In the genomic region with DNA sequence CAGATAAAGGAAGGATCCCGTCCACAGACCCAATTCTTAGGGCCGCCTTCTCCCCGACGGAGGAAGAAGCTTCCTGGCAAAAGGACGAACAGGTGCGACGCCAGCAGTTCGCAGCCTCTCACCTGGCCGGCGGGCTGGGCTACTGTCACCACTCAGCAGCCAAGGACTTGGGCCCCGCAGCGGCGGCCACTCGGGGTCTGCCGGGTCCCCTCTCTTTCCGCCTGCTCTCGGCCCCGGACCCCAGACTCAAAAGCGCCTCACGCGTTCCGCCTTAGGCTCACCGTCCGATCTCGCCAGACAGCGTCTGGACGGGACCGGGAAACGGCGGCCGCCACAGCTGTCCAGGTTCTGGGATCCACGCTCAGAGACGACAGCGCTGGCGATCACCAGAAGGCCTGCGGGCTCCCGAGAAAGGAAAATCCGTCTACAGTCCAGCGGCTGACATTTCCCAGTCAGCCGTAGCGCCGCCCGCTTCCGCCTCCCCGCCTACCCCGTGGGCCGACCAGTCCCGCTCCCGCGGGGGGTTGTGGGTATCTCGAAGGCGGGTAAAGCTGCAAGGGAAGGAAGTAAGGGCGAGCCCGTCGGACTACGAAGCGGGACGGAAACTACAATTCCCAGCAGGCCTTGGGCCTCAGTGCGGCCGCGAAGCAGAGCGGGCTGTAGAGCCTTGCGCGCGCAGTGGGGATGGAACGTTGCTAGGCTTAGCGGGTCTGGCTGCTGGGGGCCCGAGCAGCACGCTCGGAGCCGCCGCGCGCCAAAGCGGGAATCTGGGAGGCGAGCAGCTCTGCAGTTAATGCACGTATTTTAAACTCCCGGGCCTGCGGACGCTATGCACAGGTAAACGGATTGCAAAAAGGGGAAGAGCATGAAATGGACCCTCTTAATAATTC, we compare ENCODE assay signal across 1 cellular context.
A peak's percentile ranks its signal among the peaks of the same experiment; 100 is the strongest.
TF ChIP-seq lines count a peak whose summit lies in the region.

LMBRD2 (minus strand) TSS at position 454 of the 890 bp plus-strand sequence. CDS start 8,538 bp downstream, outside the sequence.
SKP2 (plus strand) TSS at position 678 of the 890 bp plus-strand sequence; CDS start at position 830, 152 bp downstream.

TF ChIP-seq in K562, 482 proteins besides CTCF, POLR2A, EP300 and RAD21 (continued from another document and continues in another):
- TF ChIP-seq TFE3 (CRISPR knock-in tag; IDR thresholded peaks at IDR 0.05), result no peak
- TF ChIP-seq TAF9B (IDR thresholded peaks at IDR 0.05; ENCODE audit: partially characterized antibody), result peak; percentile 31
- TF ChIP-seq, protein P1, sequence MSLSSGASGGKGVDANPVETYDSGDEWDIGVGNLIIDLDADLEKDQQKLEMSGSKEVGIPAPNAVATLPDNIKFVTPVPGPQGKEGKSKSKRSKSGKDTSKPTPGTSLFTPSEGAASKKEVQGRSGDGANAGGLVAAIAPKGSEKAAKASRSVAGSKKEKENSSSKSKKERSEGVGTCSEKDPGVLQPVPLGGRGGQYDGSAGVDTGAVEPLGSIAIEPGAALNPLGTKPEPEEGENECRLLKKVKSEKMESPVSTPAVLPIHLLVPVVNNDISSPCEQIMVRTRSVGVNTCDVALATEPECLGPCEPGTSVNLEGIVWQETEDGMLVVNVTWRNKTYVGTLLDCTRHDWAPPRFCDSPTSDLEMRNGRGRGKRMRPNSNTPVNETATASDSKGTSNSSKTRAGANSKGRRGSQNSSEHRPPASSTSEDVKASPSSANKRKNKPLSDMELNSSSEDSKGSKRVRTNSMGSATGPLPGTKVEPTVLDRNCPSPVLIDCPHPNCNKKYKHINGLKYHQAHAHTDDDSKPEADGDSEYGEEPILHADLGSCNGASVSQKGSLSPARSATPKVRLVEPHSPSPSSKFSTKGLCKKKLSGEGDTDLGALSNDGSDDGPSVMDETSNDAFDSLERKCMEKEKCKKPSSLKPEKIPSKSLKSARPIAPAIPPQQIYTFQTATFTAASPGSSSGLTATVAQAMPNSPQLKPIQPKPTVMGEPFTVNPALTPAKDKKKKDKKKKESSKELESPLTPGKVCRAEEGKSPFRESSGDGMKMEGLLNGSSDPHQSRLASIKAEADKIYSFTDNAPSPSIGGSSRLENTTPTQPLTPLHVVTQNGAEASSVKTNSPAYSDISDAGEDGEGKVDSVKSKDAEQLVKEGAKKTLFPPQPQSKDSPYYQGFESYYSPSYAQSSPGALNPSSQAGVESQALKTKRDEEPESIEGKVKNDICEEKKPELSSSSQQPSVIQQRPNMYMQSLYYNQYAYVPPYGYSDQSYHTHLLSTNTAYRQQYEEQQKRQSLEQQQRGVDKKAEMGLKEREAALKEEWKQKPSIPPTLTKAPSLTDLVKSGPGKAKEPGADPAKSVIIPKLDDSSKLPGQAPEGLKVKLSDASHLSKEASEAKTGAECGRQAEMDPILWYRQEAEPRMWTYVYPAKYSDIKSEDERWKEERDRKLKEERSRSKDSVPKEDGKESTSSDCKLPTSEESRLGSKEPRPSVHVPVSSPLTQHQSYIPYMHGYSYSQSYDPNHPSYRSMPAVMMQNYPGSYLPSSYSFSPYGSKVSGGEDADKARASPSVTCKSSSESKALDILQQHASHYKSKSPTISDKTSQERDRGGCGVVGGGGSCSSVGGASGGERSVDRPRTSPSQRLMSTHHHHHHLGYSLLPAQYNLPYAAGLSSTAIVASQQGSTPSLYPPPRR (CRISPR knock-in tag; IDR thresholded peaks at IDR 0.05; ENCODE audit: borderline replicate concordance), result no peak
- no peak for TF ChIP-seq KDM4B (IDR thresholded peaks at IDR 0.05; ENCODE audit: borderline replicate concordance in 2 of 2, low read depth in 1 of 2)
- TF ChIP-seq NFE2 (IDR thresholded peaks at IDR 0.05; ENCODE audit: low read depth), result 0 out of 2 replicates have a peak, but pooled peaks have one; percentile 1
- no peak for TF ChIP-seq PTBP1 (IDR thresholded peaks at IDR 0.05; ENCODE audit: low read depth, low read length)
- no peak; the same call in 1 of the 2 replicates for TF ChIP-seq ETV5 (CRISPR knock-in tag; IDR thresholded peaks at IDR 0.05; ENCODE audit: low read depth)
- TF ChIP-seq E4F1 (CRISPR knock-in tag; IDR thresholded peaks at IDR 0.05; ENCODE audit: borderline replicate concordance), result peak; percentile 88; the same call in 1 of the 2 replicates
- TF ChIP-seq ZNF644 (tag; IDR thresholded peaks at IDR 0.05; ENCODE audit: low read depth), result peak; percentile 67
- no peak for TF ChIP-seq BCL6 (CRISPR knock-in tag; IDR thresholded peaks at IDR 0.05)
- TF ChIP-seq, protein P2, sequence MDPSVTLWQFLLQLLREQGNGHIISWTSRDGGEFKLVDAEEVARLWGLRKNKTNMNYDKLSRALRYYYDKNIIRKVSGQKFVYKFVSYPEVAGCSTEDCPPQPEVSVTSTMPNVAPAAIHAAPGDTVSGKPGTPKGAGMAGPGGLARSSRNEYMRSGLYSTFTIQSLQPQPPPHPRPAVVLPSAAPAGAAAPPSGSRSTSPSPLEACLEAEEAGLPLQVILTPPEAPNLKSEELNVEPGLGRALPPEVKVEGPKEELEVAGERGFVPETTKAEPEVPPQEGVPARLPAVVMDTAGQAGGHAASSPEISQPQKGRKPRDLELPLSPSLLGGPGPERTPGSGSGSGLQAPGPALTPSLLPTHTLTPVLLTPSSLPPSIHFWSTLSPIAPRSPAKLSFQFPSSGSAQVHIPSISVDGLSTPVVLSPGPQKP (CRISPR knock-in tag; IDR thresholded peaks at IDR 0.05), result no peak
- no peak for TF ChIP-seq ZNF695 (CRISPR knock-in tag; IDR thresholded peaks at IDR 0.05)
- TF ChIP-seq, protein P3, sequence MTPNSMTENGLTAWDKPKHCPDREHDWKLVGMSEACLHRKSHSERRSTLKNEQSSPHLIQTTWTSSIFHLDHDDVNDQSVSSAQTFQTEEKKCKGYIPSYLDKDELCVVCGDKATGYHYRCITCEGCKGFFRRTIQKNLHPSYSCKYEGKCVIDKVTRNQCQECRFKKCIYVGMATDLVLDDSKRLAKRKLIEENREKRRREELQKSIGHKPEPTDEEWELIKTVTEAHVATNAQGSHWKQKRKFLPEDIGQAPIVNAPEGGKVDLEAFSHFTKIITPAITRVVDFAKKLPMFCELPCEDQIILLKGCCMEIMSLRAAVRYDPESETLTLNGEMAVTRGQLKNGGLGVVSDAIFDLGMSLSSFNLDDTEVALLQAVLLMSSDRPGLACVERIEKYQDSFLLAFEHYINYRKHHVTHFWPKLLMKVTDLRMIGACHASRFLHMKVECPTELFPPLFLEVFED (CRISPR knock-in tag; conservative IDR thresholded peaks at IDR 0.05), result no peak
- no peak for TF ChIP-seq KAT8 (IDR thresholded peaks at IDR 0.05; ENCODE audit: low read depth)
- TF ChIP-seq STAT5B (CRISPR knock-in tag; IDR thresholded peaks at IDR 0.05), result no peak
- TF ChIP-seq ZNF23 (CRISPR knock-in tag; IDR thresholded peaks at IDR 0.05), result no peak
- TF ChIP-seq TAF7 (tag; IDR thresholded peaks at IDR 0.05), result no peak
- TF ChIP-seq, protein P4, sequence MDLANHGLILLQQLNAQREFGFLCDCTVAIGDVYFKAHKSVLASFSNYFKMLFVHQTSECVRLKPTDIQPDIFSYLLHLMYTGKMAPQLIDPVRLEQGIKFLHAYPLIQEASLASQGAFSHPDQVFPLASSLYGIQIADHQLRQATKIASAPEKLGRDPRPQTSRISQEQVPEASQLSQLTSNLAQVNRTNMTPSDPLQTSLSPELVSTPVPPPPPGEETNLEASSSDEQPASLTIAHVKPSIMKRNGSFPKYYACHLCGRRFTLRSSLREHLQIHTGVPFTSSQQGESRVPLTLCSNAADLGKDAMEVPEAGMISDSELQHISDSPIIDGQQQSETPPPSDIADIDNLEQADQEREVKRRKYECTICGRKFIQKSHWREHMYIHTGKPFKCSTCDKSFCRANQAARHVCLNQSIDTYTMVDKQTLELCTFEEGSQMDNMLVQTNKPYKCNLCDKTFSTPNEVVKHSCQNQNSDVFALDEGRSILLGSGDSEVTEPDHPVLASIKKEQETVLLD (IDR thresholded peaks at IDR 0.05), result no peak
- TF ChIP-seq KAT2B (IDR thresholded peaks at IDR 0.05; ENCODE audit: low read depth, low read length), result no peak
- TF ChIP-seq NR2F6 (CRISPR knock-in tag; IDR thresholded peaks at IDR 0.05), result no peak
- TF ChIP-seq ZNF707 (CRISPR knock-in tag; conservative IDR thresholded peaks at IDR 0.05), result no peak
- TF ChIP-seq ZNF740 (CRISPR knock-in tag; IDR thresholded peaks at IDR 0.05), result 0 out of 2 replicates have a peak, but pooled peaks have one; percentile 29
- no peak for TF ChIP-seq ZNF740 (tag; IDR thresholded peaks at IDR 0.05)
- TF ChIP-seq ZNF79 (CRISPR knock-in tag; IDR thresholded peaks at IDR 0.05; ENCODE audit: low read depth), result no peak
- TF ChIP-seq PHB2 (IDR thresholded peaks at IDR 0.05; ENCODE audit: low read depth), result no peak
- TF ChIP-seq, protein P5, sequence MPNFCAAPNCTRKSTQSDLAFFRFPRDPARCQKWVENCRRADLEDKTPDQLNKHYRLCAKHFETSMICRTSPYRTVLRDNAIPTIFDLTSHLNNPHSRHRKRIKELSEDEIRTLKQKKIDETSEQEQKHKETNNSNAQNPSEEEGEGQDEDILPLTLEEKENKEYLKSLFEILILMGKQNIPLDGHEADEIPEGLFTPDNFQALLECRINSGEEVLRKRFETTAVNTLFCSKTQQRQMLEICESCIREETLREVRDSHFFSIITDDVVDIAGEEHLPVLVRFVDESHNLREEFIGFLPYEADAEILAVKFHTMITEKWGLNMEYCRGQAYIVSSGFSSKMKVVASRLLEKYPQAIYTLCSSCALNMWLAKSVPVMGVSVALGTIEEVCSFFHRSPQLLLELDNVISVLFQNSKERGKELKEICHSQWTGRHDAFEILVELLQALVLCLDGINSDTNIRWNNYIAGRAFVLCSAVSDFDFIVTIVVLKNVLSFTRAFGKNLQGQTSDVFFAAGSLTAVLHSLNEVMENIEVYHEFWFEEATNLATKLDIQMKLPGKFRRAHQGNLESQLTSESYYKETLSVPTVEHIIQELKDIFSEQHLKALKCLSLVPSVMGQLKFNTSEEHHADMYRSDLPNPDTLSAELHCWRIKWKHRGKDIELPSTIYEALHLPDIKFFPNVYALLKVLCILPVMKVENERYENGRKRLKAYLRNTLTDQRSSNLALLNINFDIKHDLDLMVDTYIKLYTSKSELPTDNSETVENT (CRISPR knock-in tag; IDR thresholded peaks at IDR 0.05), result no peak
- TF ChIP-seq BRF2 (IDR thresholded peaks at IDR 0.05; ENCODE audit: borderline replicate concordance, insufficient read depth, insufficient read length), result no peak
- no peak for TF ChIP-seq ZNF217 (CRISPR knock-in tag; IDR thresholded peaks at IDR 0.05)
- TF ChIP-seq SIRT6 (IDR thresholded peaks at IDR 0.05; ENCODE audit: low read depth, low read length), result no peak
- TF ChIP-seq NFIX (CRISPR knock-in tag; IDR thresholded peaks at IDR 0.05; ENCODE audit: low read depth), result no peak
- peak; percentile 86 to 94 for TF ChIP-seq MNT (conservative IDR thresholded peaks at IDR 0.05)
- no peak for TF ChIP-seq ZNF311 (CRISPR knock-in tag; IDR thresholded peaks at IDR 0.05)
- TF ChIP-seq KDM2B (CRISPR knock-in tag; IDR thresholded peaks at IDR 0.05), result no peak
- TF ChIP-seq NFXL1 (CRISPR knock-in tag; IDR thresholded peaks at IDR 0.05), result no peak
